Comparison of ENCODE assay signal across 1 cellular context in the genomic region with DNA sequence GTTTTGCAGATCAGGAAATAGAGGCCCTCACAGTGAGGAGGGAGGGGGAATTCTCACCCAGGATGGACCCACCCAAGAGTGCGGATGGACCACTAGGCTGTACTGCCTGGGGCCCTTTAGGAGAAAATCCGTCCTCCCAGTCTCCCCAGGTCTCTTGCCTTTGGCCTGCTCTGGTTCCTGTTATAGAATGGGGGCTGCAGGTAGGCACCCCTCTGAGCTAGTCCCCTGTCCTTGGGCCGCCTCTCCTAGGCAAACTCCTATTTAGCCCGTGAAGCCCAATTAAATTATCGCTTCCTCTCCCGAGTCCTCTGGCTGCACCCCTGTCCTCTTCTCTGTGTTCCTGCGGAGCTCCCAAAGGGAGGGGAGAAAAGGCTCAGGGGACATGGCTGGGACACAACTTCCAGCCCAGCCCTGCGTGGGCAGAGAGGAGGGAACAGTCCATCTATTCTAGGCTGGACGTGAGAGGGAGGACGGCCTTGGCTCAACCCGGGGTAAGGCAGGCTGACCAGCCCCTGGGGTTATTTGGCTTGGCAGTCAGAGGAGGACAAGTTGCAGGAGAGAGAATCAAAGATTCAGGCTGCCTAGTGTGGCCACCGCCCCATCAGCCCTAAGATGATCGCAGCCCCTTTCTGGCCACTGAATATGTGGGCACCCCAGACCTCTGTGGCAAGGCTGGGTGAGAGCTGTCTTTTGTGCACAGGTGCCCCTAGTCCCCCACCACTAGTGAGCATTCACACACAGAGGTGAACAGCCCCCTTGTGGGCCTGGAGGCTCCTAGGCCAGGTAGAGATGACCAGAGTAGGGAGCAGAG.
TF ChIP-seq lines count a peak whose summit lies in the region.

No MANE protein-coding gene starts in this region.

TF ChIP-seq in HepG2, 621 proteins besides CTCF, POLR2A, EP300 and RAD21 (continued from another document):
- no peak for TF ChIP-seq ATAD3A (CRISPR knock-in tag; IDR thresholded peaks at IDR 0.05)
- TF ChIP-seq ZNF773 (CRISPR knock-in tag; IDR thresholded peaks at IDR 0.05; ENCODE audit: borderline replicate concordance): no peak
- no peak for TF ChIP-seq RBAK (CRISPR knock-in tag; IDR thresholded peaks at IDR 0.05)
- no peak for TF ChIP-seq KAT7 (CRISPR knock-in tag; IDR thresholded peaks at IDR 0.05; ENCODE audit: borderline replicate concordance)
- no peak for TF ChIP-seq SAFB2 (CRISPR knock-in tag; IDR thresholded peaks at IDR 0.05; ENCODE audit: borderline replicate concordance, low read depth)
- TF ChIP-seq, protein P1, sequence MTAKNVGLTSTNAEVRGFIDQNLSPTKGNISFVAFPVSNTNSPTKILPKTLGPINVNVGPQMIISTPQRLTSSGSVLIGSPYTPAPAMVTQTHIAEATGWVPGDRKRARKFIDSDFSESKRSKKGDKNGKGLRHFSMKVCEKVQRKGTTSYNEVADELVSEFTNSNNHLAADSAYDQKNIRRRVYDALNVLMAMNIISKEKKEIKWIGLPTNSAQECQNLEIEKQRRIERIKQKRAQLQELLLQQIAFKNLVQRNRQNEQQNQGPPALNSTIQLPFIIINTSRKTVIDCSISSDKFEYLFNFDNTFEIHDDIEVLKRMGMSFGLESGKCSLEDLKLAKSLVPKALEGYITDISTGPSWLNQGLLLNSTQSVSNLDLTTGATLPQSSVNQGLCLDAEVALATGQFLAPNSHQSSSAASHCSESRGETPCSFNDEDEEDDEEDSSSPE (CRISPR knock-in tag; IDR thresholded peaks at IDR 0.05): no peak
- no peak for TF ChIP-seq ZNF407 (CRISPR knock-in tag; IDR thresholded peaks at IDR 0.05; ENCODE audit: not compliant biosample characterization)
- no peak for TF ChIP-seq HOXA5 (CRISPR knock-in tag; IDR thresholded peaks at IDR 0.05)
- no peak for TF ChIP-seq TMF1 (CRISPR knock-in tag; IDR thresholded peaks at IDR 0.05; ENCODE audit: low read depth)
- TF ChIP-seq RFXAP (CRISPR knock-in tag; IDR thresholded peaks at IDR 0.05; ENCODE audit: borderline replicate concordance): no peak
- no peak for TF ChIP-seq ZNF790 (CRISPR knock-in tag; IDR thresholded peaks at IDR 0.05; ENCODE audit: borderline replicate concordance)
- TF ChIP-seq STAG1 (CRISPR knock-in tag; IDR thresholded peaks at IDR 0.05): peak; percentile 14; the same call in 1 of the 2 replicates
- no peak for TF ChIP-seq ZNF703 (CRISPR knock-in tag; IDR thresholded peaks at IDR 0.05; ENCODE audit: borderline replicate concordance)
- TF ChIP-seq AGO2 (optimal IDR thresholded peaks at IDR 0.05; ENCODE audit: low read depth, low read length): no peak
- TF ChIP-seq FOXK2 (IDR thresholded peaks at IDR 0.05): no peak
- no peak for TF ChIP-seq ZNF20 (CRISPR knock-in tag; IDR thresholded peaks at IDR 0.05)
- no peak for TF ChIP-seq ZNF670 (CRISPR knock-in tag; IDR thresholded peaks at IDR 0.05; ENCODE audit: borderline replicate concordance)
- no peak for TF ChIP-seq SALL2 (CRISPR knock-in tag; IDR thresholded peaks at IDR 0.05)
- TF ChIP-seq ZNF180 (CRISPR knock-in tag; IDR thresholded peaks at IDR 0.05; ENCODE audit: borderline replicate concordance, low read depth): no peak
- TF ChIP-seq, protein P2, sequence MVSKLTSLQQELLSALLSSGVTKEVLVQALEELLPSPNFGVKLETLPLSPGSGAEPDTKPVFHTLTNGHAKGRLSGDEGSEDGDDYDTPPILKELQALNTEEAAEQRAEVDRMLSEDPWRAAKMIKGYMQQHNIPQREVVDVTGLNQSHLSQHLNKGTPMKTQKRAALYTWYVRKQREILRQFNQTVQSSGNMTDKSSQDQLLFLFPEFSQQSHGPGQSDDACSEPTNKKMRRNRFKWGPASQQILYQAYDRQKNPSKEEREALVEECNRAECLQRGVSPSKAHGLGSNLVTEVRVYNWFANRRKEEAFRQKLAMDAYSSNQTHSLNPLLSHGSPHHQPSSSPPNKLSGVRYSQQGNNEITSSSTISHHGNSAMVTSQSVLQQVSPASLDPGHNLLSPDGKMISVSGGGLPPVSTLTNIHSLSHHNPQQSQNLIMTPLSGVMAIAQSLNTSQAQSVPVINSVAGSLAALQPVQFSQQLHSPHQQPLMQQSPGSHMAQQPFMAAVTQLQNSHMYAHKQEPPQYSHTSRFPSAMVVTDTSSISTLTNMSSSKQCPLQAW (CRISPR knock-in tag; IDR thresholded peaks at IDR 0.05): 0 out of 2 replicates have a peak, but pooled peaks have one; percentile 4
- no peak for TF ChIP-seq HCFC1 (IDR thresholded peaks at IDR 0.05; ENCODE audit: low read depth, low read length)
- TF ChIP-seq SMC3 (IDR thresholded peaks at IDR 0.05; ENCODE audit: low read length): no peak
- TF ChIP-seq, protein P3, sequence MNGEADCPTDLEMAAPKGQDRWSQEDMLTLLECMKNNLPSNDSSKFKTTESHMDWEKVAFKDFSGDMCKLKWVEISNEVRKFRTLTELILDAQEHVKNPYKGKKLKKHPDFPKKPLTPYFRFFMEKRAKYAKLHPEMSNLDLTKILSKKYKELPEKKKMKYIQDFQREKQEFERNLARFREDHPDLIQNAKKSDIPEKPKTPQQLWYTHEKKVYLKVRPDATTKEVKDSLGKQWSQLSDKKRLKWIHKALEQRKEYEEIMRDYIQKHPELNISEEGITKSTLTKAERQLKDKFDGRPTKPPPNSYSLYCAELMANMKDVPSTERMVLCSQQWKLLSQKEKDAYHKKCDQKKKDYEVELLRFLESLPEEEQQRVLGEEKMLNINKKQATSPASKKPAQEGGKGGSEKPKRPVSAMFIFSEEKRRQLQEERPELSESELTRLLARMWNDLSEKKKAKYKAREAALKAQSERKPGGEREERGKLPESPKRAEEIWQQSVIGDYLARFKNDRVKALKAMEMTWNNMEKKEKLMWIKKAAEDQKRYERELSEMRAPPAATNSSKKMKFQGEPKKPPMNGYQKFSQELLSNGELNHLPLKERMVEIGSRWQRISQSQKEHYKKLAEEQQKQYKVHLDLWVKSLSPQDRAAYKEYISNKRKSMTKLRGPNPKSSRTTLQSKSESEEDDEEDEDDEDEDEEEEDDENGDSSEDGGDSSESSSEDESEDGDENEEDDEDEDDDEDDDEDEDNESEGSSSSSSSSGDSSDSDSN (CRISPR knock-in tag; IDR thresholded peaks at IDR 0.05): peak; percentile 79
- peak; percentile 33; the same call in 1 of the 2 replicates for TF ChIP-seq ZNF263 (CRISPR knock-in tag; IDR thresholded peaks at IDR 0.05)
- TF ChIP-seq RXRA (CRISPR knock-in tag; IDR thresholded peaks at IDR 0.05): no peak
- TF ChIP-seq ZNF749 (CRISPR knock-in tag; IDR thresholded peaks at IDR 0.05; ENCODE audit: borderline replicate concordance): no peak
- TF ChIP-seq ZNF780A (CRISPR knock-in tag; IDR thresholded peaks at IDR 0.05): no peak
